8 cellular contexts compared by ENCODE assay signal in genomic region chr3:5194801-5195509, GRCh38. TPM values are rescaled to one million over a fixed set of nuclear protein-coding genes. Genes with fewer than 3 reads are reported as not detected.
DNase-seq lines count a peak whose midpoint lies in the region; ATAC-seq and TF ChIP-seq lines count a peak whose summit lies in the region.

No MANE protein-coding gene starts in this region.

- no peaks in the 10 kb centered on the region for H3K27me3 Mint-ChIP-seq in activated B cell treated with CpG ODN at 0.5 μM for 24 hours

- WGBS in gastroesophageal sphincter (ENCODE audit: low coverage in 1 of 2), 2 donors, result 55 to 68% methylated on average over 2 of the region's 2 CpGs

- H3K9me3 ChIP-seq in gastroesophageal sphincter, result no peaks in the 10 kb centered on the region

- no peak for TF ChIP-seq CTCF in activated B cell treated with CpG ODN at 0.5 μM for 24 hours (IDR thresholded peaks at IDR 0.05)
- no peak for TF ChIP-seq CTCF in gastroesophageal sphincter (IDR thresholded peaks at IDR 0.05)

- DNase-seq in GM03348 (ENCODE audit: low spot score) (peak; percentile 72), HT-29 (ENCODE audit: low spot score) (peak; percentile 34), activated B cell treated with CpG ODN at 0.5 μM for 24 hours (no peak), NCI-H524 (lab: John Stamatoyannopoulos, UW) (no peak), substantia nigra (lab: John Stamatoyannopoulos, UW) (no peak)
- peak; percentile 38 for DNase-seq in stimulated activated naive CD8-positive, alpha-beta T cell treated with anti-CD3 and anti-CD28 coated beads, Interleukin-15, Interleukin-2, amounts not matched to agents 100 U/mL and 50 U/mL, for 24 hours

- H3K4me1 Mint-ChIP-seq in activated B cell treated with CpG ODN at 0.5 μM for 24 hours, result peaks cover 94% of the 10 kb centered on the region

- no peak for TF ChIP-seq POLR2A in gastroesophageal sphincter (IDR thresholded peaks at IDR 0.05)

- POLR2A ChIA-PET in activated B cell treated with CpG ODN at 0.5 μM for 24 hours (lab: Charles Lee), result interaction anchor here (0.7 to 6.2 kb wide), 7 partner anchors 7 to 103 kb away, joined by 3 to 129 read pairs (median 6); partner anchors contain the start of gene EDEM1

- no peaks in the 10 kb centered on the region for H3K27me3 ChIP-seq in gastroesophageal sphincter

- peaks cover 84% of the 10 kb centered on the region for H3K36me3 Mint-ChIP-seq in activated B cell treated with CpG ODN at 0.5 μM for 24 hours (ENCODE audit: low read depth)

- CTCF ChIA-PET in activated B cell treated with CpG ODN at 0.5 μM for 24 hours (lab: Charles Lee), result no interaction called here

- intact Hi-C loops in activated B cell treated with CpG ODN at 0.5 μM for 24 hours (cut with micrococcal nuclease), result loop anchor here (2.0 kb wide), 1 partner anchor 210 kb away; no protein-coding TSS in a partner anchor

- H3K27ac ChIP-seq in gastroesophageal sphincter (peak overlapping the region in 2 of 4 donors; percentile 9 to 33), substantia nigra (ENCODE audit: low read depth, low read length, poor library complexity, severe bottlenecking) (no peak overlapping the region)

- no peak for TF ChIP-seq EP300 in gastroesophageal sphincter (IDR thresholded peaks at IDR 0.05)

- no peak overlapping the region for H3K4me3 ChIP-seq in gastroesophageal sphincter

- peak overlapping the region; percentile 62 for H3K4me3 Mint-ChIP-seq in activated B cell treated with CpG ODN at 0.5 μM for 24 hours

- H3K9me3 Mint-ChIP-seq in activated B cell treated with CpG ODN at 0.5 μM for 24 hours, result no peaks in the 10 kb centered on the region

- peaks cover 0 to 39% of the 10 kb centered on the region in 2 donors for H3K36me3 ChIP-seq in gastroesophageal sphincter

- ATAC-seq in GM21515 (IDR thresholded peaks at IDR 0.05; ENCODE audit: unreplicated experiment) (peak; percentile 26), activated B cell treated with CpG ODN at 0.5 μM for 24 hours (ENCODE audit: low read depth) (peak; percentile 55), gastroesophageal sphincter (peak; percentile 84)
- ATAC-seq in stimulated activated naive CD8-positive, alpha-beta T cell treated with anti-CD3 and anti-CD28 coated beads, Interleukin-15, Interleukin-2, amounts not matched to agents 100 U/mL and 50 U/mL, for 24 hours, result peak; percentile 54

- H3K4me1 ChIP-seq in gastroesophageal sphincter, result peaks cover 6 to 74% (median 18%) of the 10 kb centered on the region in 3 donors

- peak overlapping the region; percentile 89 for H3K27ac Mint-ChIP-seq in activated B cell treated with CpG ODN at 0.5 μM for 24 hours

RNA-seq across cellular contexts. Expression of gene EDEM1, which starts 7.4 kb away (rescaled TPM):
- total RNA-seq in HT-29 (2014; rRNA removed; shearing (Covaris generic)), result 35.8 and 36.0 TPM in 2 replicates
- total RNA-seq in activated B cell treated with CpG ODN at 0.5 μM for 24 hours (171 and 185 TPM in 2 replicates), gastroesophageal sphincter (10 to 100 TPM; 18.4 to 41.7 (median 35.8) TPM)

Comparison
In these comparisons a context has a peak if more than half of its experiments do, and no peak if none do; other contexts are left out.
1. DNase-seq: peak in GM03348 (single experiment), HT-29 (single experiment) and stimulated activated naive CD8-positive, alpha-beta T cell treated with anti-CD3 and anti-CD28 coated beads, Interleukin-15, Interleukin-2, amounts not matched to agents 100 U/mL and 50 U/mL, for 24 hours (single experiment); none in activated B cell treated with CpG ODN at 0.5 μM for 24 hours (single experiment), NCI-H524 (0 of 2) and substantia nigra (0 of 49).
2. ATAC-seq: peak in every context shown above with its lines; median percentile 84 in gastroesophageal sphincter; 55 in activated B cell treated with CpG ODN at 0.5 μM for 24 hours; 54 in stimulated activated naive CD8-positive, alpha-beta T cell treated with anti-CD3 and anti-CD28 coated beads, Interleukin-15, Interleukin-2, amounts not matched to agents 100 U/mL and 50 U/mL, for 24 hours; 26 in GM21515.